Comparison of ENCODE assay signal across 19 cellular contexts in genomic region chr3:127887321-127887720, GRCh38. TPM values are rescaled to one million over a fixed set of nuclear protein-coding genes. Genes with fewer than 3 reads are reported as not detected.
DNase-seq lines count a peak whose midpoint lies in the region; ATAC-seq and TF ChIP-seq lines count a peak whose summit lies in the region.
"Had no signal": no experiment of that assay in that cellular context is flagged by ENCODE, and none has a peak within 500 bp of the region (broad histone marks: within the 10 kb centered on the region; RNA-seq: fewer than 3 reads in every experiment).

No MANE protein-coding gene starts in this region.

- DNase-seq in NCI-H1105 (lab: John Stamatoyannopoulos, UW) (peak; percentile 84), NCI-H1105 treated with DMSO at 0.1 percent for 48 hours (lab: John Stamatoyannopoulos, UW) (no peak), brain microvascular endothelial cell (peak; percentile 74), smooth muscle cell (lab: John Stamatoyannopoulos, UW; ENCODE audit: unreplicated experiment) (no peak)
- DNase-seq: 8988T; activated CD4-positive, alpha-beta T cell treated with anti-CD3 and anti-CD28 coated beads, Interleukin-2, amount 10 ng/mL, durations not matched to agents 24 days and 14 days; activated T-cell treated with anti-CD3 and anti-CD28 coated beads, Interleukin-2, amount 50 U/mL, for 24 hours; CD8-positive, alpha-beta memory T cell; cerebellar nuclear complex; heart right ventricle; left cardiac atrium; occipital lobe; SHP77; small intestine had no signal

- H3K79me2 ChIP-seq in Loucy (ENCODE audit: insufficient read depth, low read length): no peaks in the 10 kb centered on the region
- H3K79me2 ChIP-seq in smooth muscle cell (ENCODE audit: low read depth): no peaks in the 10 kb centered on the region

- H3K27ac ChIP-seq in brain microvascular endothelial cell (no peak overlapping the region), smooth muscle cell (ENCODE audit: low read depth) (peak overlapping the region; percentile 98)
- H3K27ac ChIP-seq: heart right ventricle had no signal

- 60% methylated on average over 4 of the region's 4 CpGs for WGBS in smooth muscle cell (ENCODE audit: low lambda C conversion rate)

- no peaks in the 10 kb centered on the region for H3K9me3 ChIP-seq in Loucy (ENCODE audit: insufficient read depth, low read depth, low read length)
- H3K9me3 ChIP-seq in smooth muscle cell (replicated peaks; ENCODE audit: low read depth): no peaks in the 10 kb centered on the region

- H2AFZ ChIP-seq in Loucy (ENCODE audit: low read length) (no peak overlapping the region), smooth muscle cell (ENCODE audit: low read depth) (no peak overlapping the region)

- no peaks in the 10 kb centered on the region for H3K9me2 ChIP-seq in Loucy (replicated peaks; ENCODE audit: low read depth, low read length)

- H3K4me3 ChIP-seq in Loucy (ENCODE audit: low read length, poor library complexity, severe bottlenecking) (peak overlapping the region; percentile 42), brain microvascular endothelial cell (ENCODE audit: low read depth, low read length) (no peak overlapping the region), smooth muscle cell (no peak overlapping the region)
- H3K4me3 ChIP-seq: heart right ventricle had no signal

- no peaks in the 10 kb centered on the region for H3K27me3 ChIP-seq in Loucy (ENCODE audit: insufficient read depth, low read length, poor library complexity, severe bottlenecking)
- no peaks in the 10 kb centered on the region for H3K27me3 ChIP-seq in brain microvascular endothelial cell (replicated peaks)
- H3K27me3 ChIP-seq in smooth muscle cell (ENCODE audit: low read depth): no peaks in the 10 kb centered on the region
- H3K27me3 ChIP-seq: heart right ventricle had no signal

- H3K9ac ChIP-seq in Loucy (ENCODE audit: low read depth, low read length, poor library complexity, severe bottlenecking) (peak overlapping the region; percentile 40), smooth muscle cell (ENCODE audit: low read depth) (no peak overlapping the region)

- H3K4me1 ChIP-seq in Loucy (ENCODE audit: insufficient read depth, low read length, poor library complexity, severe bottlenecking): peaks cover 43% of the 10 kb centered on the region
- peaks cover 16% of the 10 kb centered on the region for H3K4me1 ChIP-seq in smooth muscle cell (ENCODE audit: low read depth)

- in situ Hi-C loops in brain microvascular endothelial cell (cut with HindIII; ENCODE audit: low pct_ligation_motif_present, low sequenced_read_pairs): no loop called here

- ATAC-seq in GM18511 (IDR thresholded peaks at IDR 0.05; ENCODE audit: unreplicated experiment) (no peak), HG03045 (IDR thresholded peaks at IDR 0.05; ENCODE audit: unreplicated experiment) (no peak), HG03460 (IDR thresholded peaks at IDR 0.05; ENCODE audit: unreplicated experiment) (no peak)

- no peaks in the 10 kb centered on the region for H3F3A ChIP-seq in Loucy (ENCODE audit: low read depth)
- peaks cover 12% of the 10 kb centered on the region for H3F3A ChIP-seq in smooth muscle cell (ENCODE audit: low read depth)

- no peak for TF ChIP-seq CTCF in Loucy (conservative IDR thresholded peaks at IDR 0.05; ENCODE audit: low read length)
- no peak for TF ChIP-seq CTCF in brain microvascular endothelial cell (IDR thresholded peaks at IDR 0.05; ENCODE audit: low read depth, low read length, missing control alignments)
- TF ChIP-seq CTCF in smooth muscle cell (IDR thresholded peaks at IDR 0.05; ENCODE audit: borderline replicate concordance, insufficient read depth, poor library complexity, severe bottlenecking): no peak

- H3K36me3 ChIP-seq in Loucy (ENCODE audit: insufficient read depth, low read length) (no peaks in the 10 kb centered on the region), brain microvascular endothelial cell (replicated peaks) (no peaks in the 10 kb centered on the region), smooth muscle cell (ENCODE audit: low read depth) (no peaks in the 10 kb centered on the region)
- H3K36me3 ChIP-seq: heart right ventricle had no signal

- H4K20me1 ChIP-seq in Loucy (ENCODE audit: insufficient read depth, low read length, poor library complexity, severe bottlenecking): no peaks in the 10 kb centered on the region
- H4K20me1 ChIP-seq in smooth muscle cell (ENCODE audit: low read depth): no peaks in the 10 kb centered on the region

- H3K4me2 ChIP-seq in Loucy (ENCODE audit: low read depth, low read length, poor library complexity, severe bottlenecking): peak overlapping the region; percentile 46
- peak overlapping the region; percentile 12 for H3K4me2 ChIP-seq in smooth muscle cell

RNA-seq across cellular contexts. Expression of gene KBTBD12, which starts 27.7 kb away (rescaled TPM):
- total RNA-seq in smooth muscle cell: not detected in 2 replicates
- not detected in 2 replicates for polyA plus RNA-seq in smooth muscle cell
- total RNA-seq: activated CD4-positive, alpha-beta T cell treated with anti-CD3 and anti-CD28 coated beads, Interleukin-2, amount 10 ng/mL, durations not matched to agents 24 days and 14 days; CD8-positive, alpha-beta memory T cell; mononuclear cell had no signal
- polyA plus RNA-seq: CD8-positive, alpha-beta memory T cell had no signal

Comparison
In these comparisons a context has a peak if more than half of its experiments do, and no peak if none do; other contexts are left out.
1. DNase-seq: peak in NCI-H1105 (single experiment) and brain microvascular endothelial cell (single experiment); none in NCI-H1105 treated with DMSO at 0.1 percent for 48 hours (single experiment) and smooth muscle cell (single experiment).